Comparison of ENCODE assay signal across 9 cellular contexts in the genomic region with DNA sequence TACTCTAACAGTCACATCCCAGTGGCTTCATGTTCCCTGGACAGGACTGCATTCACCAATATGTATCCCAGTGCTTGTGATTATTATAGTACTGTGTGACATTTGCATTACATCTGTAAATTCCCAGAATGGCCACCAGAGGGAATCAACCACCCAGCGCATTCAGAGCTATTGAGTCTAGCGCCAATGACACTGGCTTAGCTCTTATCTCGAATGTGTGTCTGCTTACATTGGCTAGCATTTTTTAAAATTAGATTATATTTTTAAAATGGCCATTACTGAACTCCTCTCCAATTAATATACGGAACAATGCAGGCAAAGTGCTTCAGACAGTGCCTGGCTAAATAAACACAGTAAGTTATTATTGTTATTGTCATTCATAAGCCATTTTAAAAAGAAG. TPM values are rescaled to one million over a fixed set of nuclear protein-coding genes. Genes with fewer than 3 reads are reported as not detected.
DNase-seq lines count a peak whose midpoint lies in the region; ATAC-seq, FAIRE-seq and TF ChIP-seq lines count a peak whose summit lies in the region.
"Had no signal": no experiment of that assay in that cellular context is flagged by ENCODE, and none has a peak within 500 bp of the region (broad histone marks: within the 10 kb centered on the region; RNA-seq: fewer than 3 reads in every experiment).

No MANE protein-coding gene starts in this region.

- CTCF ChIA-PET in HepG2 (lab: Yijun Ruan, JAX; ENCODE audit: low intra/inter-chr PET ratio, low total read pairs), result interaction anchor here (1.3 to 3.7 kb wide), 7 partner anchors 34 to 999 kb away, joined by 3 to 57 read pairs (median 9); no protein-coding TSS in a partner anchor

- peak; percentile 74 for ATAC-seq in HG02588 (IDR thresholded peaks at IDR 0.05; ENCODE audit: unreplicated experiment)
- peak; percentile 98 for ATAC-seq in SK-N-SH treated with all-trans-retinoic acid at 6 μM for 48 hours
- ATAC-seq in HepG2, result peak; percentile 94
- peak; percentile 78 for ATAC-seq in stimulated activated naive CD8-positive, alpha-beta T cell treated with anti-CD3 and anti-CD28 coated beads, Interleukin-15, Interleukin-2, amounts not matched to agents 100 U/mL and 50 U/mL, for 24 hours

- DNase-seq in GM04504 (ENCODE audit: low read depth) (peak; percentile 30), NCI-H1092 treated with DMSO at 0.1 percent for 48 hours (lab: John Stamatoyannopoulos, UW) (peak; percentile 83), colonic mucosa (peak; percentile 59), HepG2 (ENCODE audit: low spot score) (peak; percentile 69)
- DNase-seq in stimulated activated naive CD8-positive, alpha-beta T cell treated with anti-CD3 and anti-CD28 coated beads, Interleukin-15, Interleukin-2, amounts not matched to agents 100 U/mL and 50 U/mL, for 24 hours, result peak; percentile 14

- H3K9ac ChIP-seq in colonic mucosa (ENCODE audit: low read depth in 2 of 2, low read length in 2 of 2) (no peak overlapping the region), HepG2 (ENCODE audit: insufficient read depth, low read depth, low read length) (no peak overlapping the region)

- 0% methylated on average over 4 of the region's 4 CpGs for WGBS in HepG2 (ENCODE audit: low lambda C conversion rate)

- no peak overlapping the region for H2AFZ ChIP-seq in HepG2 (ENCODE audit: low read length)

- H3K27ac ChIP-seq in 22Rv1, result no peak overlapping the region
- H3K27ac ChIP-seq in colonic mucosa, result no peak overlapping the region
- no peak overlapping the region for H3K27ac ChIP-seq in HepG2 (ENCODE audit: extremely low read length, insufficient read depth, low read length)

- TF ChIP-seq EP300 in HepG2 (IDR thresholded peaks at IDR 0.05; ENCODE audit: low read depth in 2 of 2, low read length in 2 of 2) (no peak), HepG2 (CRISPR knock-in tag; IDR thresholded peaks at IDR 0.05; ENCODE audit: borderline replicate concordance) (no peak)

- TF ChIP-seq CTCF in 22Rv1 (IDR thresholded peaks at IDR 0.05) (peak; percentile 94), colonic mucosa (IDR thresholded peaks at IDR 0.05) (peak; percentile 82), HepG2 (CRISPR knock-in tag; IDR thresholded peaks at IDR 0.05) (peak; percentile 78)

- no peak for TF ChIP-seq RAD21 in HepG2 (CRISPR knock-in tag; IDR thresholded peaks at IDR 0.05)

- no peaks in the 10 kb centered on the region for H3K4me1 ChIP-seq in colonic mucosa
- peaks cover 19% of the 10 kb centered on the region for H3K4me1 ChIP-seq in HepG2 (ENCODE audit: insufficient read depth, low read length)

- H3K9me3 ChIP-seq in colonic mucosa (no peaks in the 10 kb centered on the region), HepG2 (ENCODE audit: low read length) (no peaks in the 10 kb centered on the region)

- H3K4me2 ChIP-seq in HepG2 (ENCODE audit: low read depth, low read length), result peak overlapping the region; percentile 71

- in situ Hi-C loops in HepG2 (cut with HindIII; ENCODE audit: extremely low pct_ligation_motif_present, low pct_unique_long_range_greater_than_20kb), result loop anchor here (5.0 to 10.0 kb wide), 5 partner anchors 35 to 643 kb away; a partner anchor contains a TSS

- POLR2A ChIA-PET in HepG2 (lab: Yijun Ruan, JAX), result interaction anchor here (0.7 to 2.1 kb wide), 3 partner anchors 34 to 219 kb away, joined by 3 to 8 read pairs (median 7); no protein-coding TSS in a partner anchor

- H3K27me3 ChIP-seq in colonic mucosa, result no peaks in the 10 kb centered on the region
- H3K27me3 ChIP-seq in HepG2 (ENCODE audit: control insufficient read depth in 1 of 2, insufficient read depth in 2 of 2, low read length in 2 of 2), result no peaks in the 10 kb centered on the region

- no peaks in the 10 kb centered on the region for H4K20me1 ChIP-seq in HepG2 (ENCODE audit: insufficient read depth, low read length)

- no peak for TF ChIP-seq POLR2A in HepG2 (IDR thresholded peaks at IDR 0.05; ENCODE audit: insufficient read depth in 1 of 2, low read depth in 2 of 2, low read length in 2 of 2)

- intact Hi-C loops in colonic mucosa (cut with DNase I) (loop anchor here (2.0 kb wide), 1 partner anchor 185 kb away; no protein-coding TSS in a partner anchor), HepG2 (cut with micrococcal nuclease; ENCODE audit: unreplicated experiment) (loop anchor here (1.0 to 5.0 kb wide), 6 partner anchors 35 to 690 kb away; no protein-coding TSS in a partner anchor)

- peak; percentile 73 for FAIRE-seq in HepG2 (lab: Jason Lieb, UNC)

- H3K4me3 ChIP-seq in colonic mucosa (no peak overlapping the region), HepG2 (replicated peaks in 1 of 3; ENCODE audit: insufficient read depth in 1 of 3, low read depth in 2 of 3, low read length in 3 of 3) (peak overlapping the region in 1 of 3 experiments; percentile 49; a peak in 1 of 6 replicates)

- H3K36me3 ChIP-seq in colonic mucosa (no peaks in the 10 kb centered on the region), HepG2 (replicated peaks in 1 of 2; ENCODE audit: control insufficient read depth in 1 of 2, insufficient read depth in 2 of 2, low read length in 2 of 2) (no peaks in the 10 kb centered on the region)

- H3K79me2 ChIP-seq in HepG2 (ENCODE audit: insufficient read depth, low read length), result no peaks in the 10 kb centered on the region

- no TSS peak for BruUV-seq in HepG2 (replicated peaks; lab: Mats Ljungman, UMichigan)

TF ChIP-seq in SK-N-SH treated with all-trans-retinoic acid at 6 μM for 48 hours, 23 proteins besides CTCF, POLR2A, EP300 and RAD21 (continues in another document):
- TF ChIP-seq CSDC2 (CRISPR knock-in tag; IDR thresholded peaks at IDR 0.05) (no peak), ZC3H10 (CRISPR knock-in tag; IDR thresholded peaks at IDR 0.05) (no peak), TCF4 (CRISPR knock-in tag; IDR thresholded peaks at IDR 0.05; ENCODE audit: borderline replicate concordance) (peak; percentile 91), ISL1 (CRISPR knock-in tag; IDR thresholded peaks at IDR 0.05) (peak; percentile 98)
- TF ChIP-seq, protein P1, sequence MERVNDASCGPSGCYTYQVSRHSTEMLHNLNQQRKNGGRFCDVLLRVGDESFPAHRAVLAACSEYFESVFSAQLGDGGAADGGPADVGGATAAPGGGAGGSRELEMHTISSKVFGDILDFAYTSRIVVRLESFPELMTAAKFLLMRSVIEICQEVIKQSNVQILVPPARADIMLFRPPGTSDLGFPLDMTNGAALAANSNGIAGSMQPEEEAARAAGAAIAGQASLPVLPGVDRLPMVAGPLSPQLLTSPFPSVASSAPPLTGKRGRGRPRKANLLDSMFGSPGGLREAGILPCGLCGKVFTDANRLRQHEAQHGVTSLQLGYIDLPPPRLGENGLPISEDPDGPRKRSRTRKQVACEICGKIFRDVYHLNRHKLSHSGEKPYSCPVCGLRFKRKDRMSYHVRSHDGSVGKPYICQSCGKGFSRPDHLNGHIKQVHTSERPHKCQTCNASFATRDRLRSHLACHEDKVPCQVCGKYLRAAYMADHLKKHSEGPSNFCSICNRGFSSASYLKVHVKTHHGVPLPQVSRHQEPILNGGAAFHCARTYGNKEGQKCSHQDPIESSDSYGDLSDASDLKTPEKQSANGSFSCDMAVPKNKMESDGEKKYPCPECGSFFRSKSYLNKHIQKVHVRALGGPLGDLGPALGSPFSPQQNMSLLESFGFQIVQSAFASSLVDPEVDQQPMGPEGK (CRISPR knock-in tag; IDR thresholded peaks at IDR 0.05; ENCODE audit: borderline replicate concordance), result no peak

TF ChIP-seq in HepG2, 621 proteins besides CTCF, POLR2A, EP300 and RAD21 (continues in another document):
- TF ChIP-seq ZSCAN30 (CRISPR knock-in tag; IDR thresholded peaks at IDR 0.05) (no peak), KDM2A (CRISPR knock-in tag; IDR thresholded peaks at IDR 0.05; ENCODE audit: borderline replicate concordance, low read depth) (no peak), PRMT3 (CRISPR knock-in tag; IDR thresholded peaks at IDR 0.05; ENCODE audit: borderline replicate concordance, low read depth) (no peak), CCDC6 (CRISPR knock-in tag; IDR thresholded peaks at IDR 0.05) (no peak), TEAD3 (CRISPR knock-in tag; optimal IDR thresholded peaks at IDR 0.05; ENCODE audit: borderline replicate concordance) (peak; percentile 40), CCAR2 (optimal IDR thresholded peaks at IDR 0.05; ENCODE audit: low read depth, low read length) (no peak), XRCC5 (optimal IDR thresholded peaks at IDR 0.05; ENCODE audit: low read length) (peak; percentile 65), ZNF180 (CRISPR knock-in tag; IDR thresholded peaks at IDR 0.05; ENCODE audit: borderline replicate concordance, low read depth) (no peak), NCOA2 (CRISPR knock-in tag; IDR thresholded peaks at IDR 0.05) (0 out of 2 replicates have a peak, but pooled peaks have one; percentile 26), MIXL1 (CRISPR knock-in tag; IDR thresholded peaks at IDR 0.05) (0 out of 2 replicates have a peak, but pooled peaks have one; percentile 24), SAP130 (CRISPR knock-in tag; IDR thresholded peaks at IDR 0.05; ENCODE audit: low read depth) (0 out of 2 replicates have a peak, but pooled peaks have one; percentile 19), ZMYM4 (CRISPR knock-in tag; IDR thresholded peaks at IDR 0.05) (0 out of 2 replicates have a peak, but pooled peaks have one; percentile 16)

RNA-seq across cellular contexts. Expression of a gene that starts 36.3 kb away (rescaled TPM):
- 1 to 10 TPM; 1.1 to 1.9 TPM for total RNA-seq in colonic mucosa
- 0.40 and 0.45 TPM in 2 replicates for total RNA-seq in HepG2 (2016; rRNA removed; fragmentation: Illumina TruSeq; extraction: Trizol)
- 0.09 and 0.10 TPM in 2 replicates for total RNA-seq in HepG2 (2016; cell fraction: cytosol; rRNA removed; fragmentation: Illumina TruSeq; extraction: Trizol; ENCODE audit: low read depth)
- total RNA-seq in HepG2 (2016; cell fraction: insoluble cytoplasmic fraction; rRNA removed; fragmentation: Illumina TruSeq; extraction: Trizol), result 0.46 and 0.52 TPM in 2 replicates
- 0.38 and 0.49 TPM in 2 replicates for total RNA-seq in HepG2 (2016; cell fraction: membrane; rRNA removed; fragmentation: Illumina TruSeq; extraction: Trizol)
- 0.50 and 0.81 TPM in 2 replicates for total RNA-seq in HepG2 (2016; cell fraction: nucleus; rRNA removed; fragmentation: Illumina TruSeq; extraction: Trizol)
- 0.18 and 0.26 TPM in 2 replicates for polyA plus RNA-seq in HepG2 (2011; rRNA removed)
- polyA plus RNA-seq in HepG2 (2011; cell fraction: cytosol; rRNA removed), result 0.21 and 0.23 TPM in 2 replicates
- 0.16 and 0.19 TPM in 2 replicates for polyA plus RNA-seq in HepG2 (2011; cell fraction: nucleus; rRNA removed)
- 0.17 and 0.28 TPM in 2 replicates for polyA plus RNA-seq in HepG2 (2012)
- polyA plus RNA-seq in HepG2 (2016; cell fraction: cytosol; fragmentation: Illumina TruSeq; extraction: Trizol; ENCODE audit: low read depth), result 0.12 TPM in 2 replicates
- polyA plus RNA-seq in HepG2 (2016; cell fraction: insoluble cytoplasmic fraction; fragmentation: Illumina TruSeq; extraction: Trizol; ENCODE audit: low read depth), result 0.41 and 0.48 TPM in 2 replicates
- polyA plus RNA-seq in HepG2 (2016; cell fraction: membrane; fragmentation: Illumina TruSeq; extraction: Trizol; ENCODE audit: low read depth), result 0.23 and 0.24 TPM in 2 replicates
- polyA plus RNA-seq in HepG2 (2016; cell fraction: nucleus; fragmentation: Illumina TruSeq; extraction: Trizol; ENCODE audit: insufficient read depth, low read depth), result 0.51 and 0.52 TPM in 2 replicates
- polyA minus RNA-seq in HepG2 (2011; rRNA and poly(A)+ RNA removed; ENCODE audit: low replicate concordance), result 0.48 TPM in 1 of 2 replicates, not detected in the other
- polyA minus RNA-seq in HepG2 (2011; cell fraction: cytosol; rRNA and poly(A)+ RNA removed), result 0.30 TPM in 1 of 2 replicates, not detected in the other
- polyA minus RNA-seq in HepG2 (2011; cell fraction: nucleus; rRNA and poly(A)+ RNA removed), result 0.90 and 1.2 TPM in 2 replicates
- total RNA-seq: mononuclear cell had no signal

Comparison
In these comparisons a context has a peak if more than half of its experiments do, and no peak if none do; other contexts are left out.
1. DNase-seq: peak in every context shown above with its lines; median percentile 83 in NCI-H1092 treated with DMSO at 0.1 percent for 48 hours; 69 in HepG2; 59 in colonic mucosa; 30 in GM04504; 14 in stimulated activated naive CD8-positive, alpha-beta T cell treated with anti-CD3 and anti-CD28 coated beads, Interleukin-15, Interleukin-2, amounts not matched to agents 100 U/mL and 50 U/mL, for 24 hours.